Comparison of ENCODE assay signal across 20 cellular contexts in the genomic region with DNA sequence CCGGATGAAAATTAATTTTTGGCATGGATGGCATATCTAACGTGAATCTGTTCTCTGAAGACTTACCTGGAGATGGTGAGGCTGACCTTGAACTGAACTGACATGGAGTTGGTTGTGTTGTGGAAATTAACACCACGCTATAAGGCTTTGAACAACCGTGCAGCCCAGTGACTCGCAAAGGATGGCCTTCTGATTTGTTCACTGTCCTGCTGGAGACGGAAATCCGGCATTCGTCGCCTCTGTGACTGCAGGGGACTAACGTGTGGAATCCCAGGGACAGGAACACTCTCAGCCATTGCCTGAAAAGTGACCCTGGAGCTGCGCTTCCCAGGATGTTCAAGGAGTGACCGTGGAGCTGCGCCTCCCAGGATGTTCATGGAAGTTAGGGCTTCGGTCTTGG.
A peak's percentile ranks its signal among the peaks of the same experiment; 100 is the strongest.
DNase-seq lines count a peak whose midpoint lies in the region; ATAC-seq, FAIRE-seq and TF ChIP-seq lines count a peak whose summit lies in the region.
"Had no signal": no experiment of that assay in that cellular context is flagged by ENCODE, and none has a peak within 500 bp of the region (broad histone marks: within the 10 kb centered on the region; RNA-seq: fewer than 3 reads in every experiment).

No MANE protein-coding gene starts in this region.

- no peak for TF ChIP-seq CTCF in kidney (IDR thresholded peaks at IDR 0.05; ENCODE audit: borderline replicate concordance, extremely low read depth, insufficient read depth)

- no peak overlapping the region for H3K4me3 Mint-ChIP-seq in T-helper 2 cell treated with Interferon-gamma antibody and Interleukin-4, amounts not matched to agents 5 μg/mL and 100 μg/mL, for 36 hours
- H3K4me3 Mint-ChIP-seq: CD4-positive, alpha-beta T cell; HFFc6 had no signal

- peaks cover 0 to 4% of the 10 kb centered on the region in 2 donors for H3K36me3 ChIP-seq in kidney (ENCODE audit: control insufficient read depth in 1 of 2, insufficient read depth in 2 of 2, low read length in 2 of 2)

- intact Hi-C loops in Right ventricle myocardium inferior (cut with DNase I), result no loop called here
- intact Hi-C loops in cardiac septum (cut with DNase I), result no loop called here
- intact Hi-C loops in kidney (cut with DNase I), result no loop called here
- intact Hi-C loops in sciatic nerve (cut with DNase I), result no loop called here

- H3K27ac ChIP-seq in kidney (ENCODE audit: low read depth in 2 of 2, low read length in 2 of 2), result no peak overlapping the region
- H3K27ac ChIP-seq: 22Rv1, C4-2B, HL-60 had no signal

- H3K9me3 ChIP-seq in kidney (ENCODE audit: control insufficient read depth in 1 of 2, low read length in 2 of 2), result no peaks in the 10 kb centered on the region
- H3K9me3 ChIP-seq: A549, Caco-2 had no signal

- no peaks in the 10 kb centered on the region for H3K4me1 ChIP-seq in kidney (ENCODE audit: control insufficient read depth in 1 of 2, insufficient read depth in 1 of 2, low read depth in 1 of 2, low read length in 2 of 2)
- H3K4me1 ChIP-seq: Caco-2 had no signal

- no peaks in the 10 kb centered on the region for H3K9me3 Mint-ChIP-seq in T-helper 2 cell treated with Interferon-gamma antibody and Interleukin-4, amounts not matched to agents 5 μg/mL and 100 μg/mL, for 36 hours
- H3K9me3 Mint-ChIP-seq: CD4-positive, alpha-beta T cell; HFFc6 had no signal

- H3K36me3 Mint-ChIP-seq in T-helper 2 cell treated with Interferon-gamma antibody and Interleukin-4, amounts not matched to agents 5 μg/mL and 100 μg/mL, for 36 hours (ENCODE audit: low read depth), result no peaks in the 10 kb centered on the region

- DNase-seq in Right ventricle myocardium inferior (ENCODE audit: missing footprints), result peak; percentile 52
- no peak for DNase-seq in cardiac septum (ENCODE audit: low spot score)
- peak; percentile 40 for DNase-seq in kidney
- peak; percentile 48 for DNase-seq in sciatic nerve (ENCODE audit: low spot score)
- DNase-seq in NCI-H69 (lab: John Stamatoyannopoulos, UW), result no peak
- DNase-seq in NCI-H128 (lab: John Stamatoyannopoulos, UW; ENCODE audit: unreplicated experiment), result no peak
- no peak for DNase-seq in T-helper 2 cell treated with Interferon-gamma antibody and Interleukin-4, amounts not matched to agents 5 μg/mL and 100 μg/mL, for 36 hours (ENCODE audit: low spot score)
- DNase-seq: AML-193; Caco-2; CD4-positive, alpha-beta T cell; GOT3; H7 had no signal

- no peak for FAIRE-seq in kidney (lab: Jason Lieb, UNC)
- FAIRE-seq: A549, D721Med, G401.6 had no signal

- no peaks in the 10 kb centered on the region for H3K27me3 Mint-ChIP-seq in T-helper 2 cell treated with Interferon-gamma antibody and Interleukin-4, amounts not matched to agents 5 μg/mL and 100 μg/mL, for 36 hours (ENCODE audit: low read depth)
- H3K27me3 Mint-ChIP-seq: CD4-positive, alpha-beta T cell had no signal

- H3K4me1 Mint-ChIP-seq in T-helper 2 cell treated with Interferon-gamma antibody and Interleukin-4, amounts not matched to agents 5 μg/mL and 100 μg/mL, for 36 hours (ENCODE audit: low read depth), result no peaks in the 10 kb centered on the region

- H3K4me3 ChIP-seq in kidney (ENCODE audit: low read length in 2 of 2), result no peak overlapping the region
- H3K4me3 ChIP-seq: A549 had no signal

- ATAC-seq in Right ventricle myocardium inferior, result no peak
- ATAC-seq in sciatic nerve, result no peak
- ATAC-seq: A549, HCT116 had no signal

- H3K27ac Mint-ChIP-seq in T-helper 2 cell treated with Interferon-gamma antibody and Interleukin-4, amounts not matched to agents 5 μg/mL and 100 μg/mL, for 36 hours, result no peak overlapping the region
- H3K27ac Mint-ChIP-seq: CD4-positive, alpha-beta T cell; HFFc6 had no signal

- no peak overlapping the region for H3K9ac ChIP-seq in kidney (ENCODE audit: low read length in 2 of 2)

Comparison
In these comparisons a context has a peak if more than half of its experiments do, and no peak if none do; other contexts are left out.
1. DNase-seq: peak in Right ventricle myocardium inferior (single experiment), kidney (single experiment) and sciatic nerve (single experiment); none in cardiac septum (single experiment), NCI-H69 (single experiment), NCI-H128 (single experiment) and T-helper 2 cell treated with Interferon-gamma antibody and Interleukin-4, amounts not matched to agents 5 μg/mL and 100 μg/mL, for 36 hours (single experiment).